8 cellular contexts compared by ENCODE assay signal in genomic region chr9:36995927-36996471, GRCh38. TPM values are rescaled to one million over a fixed set of nuclear protein-coding genes. Genes with fewer than 3 reads are reported as not detected.
A peak's percentile ranks its signal among the peaks of the same experiment; 100 is the strongest.
DNase-seq lines count a peak whose midpoint lies in the region; ATAC-seq and TF ChIP-seq lines count a peak whose summit lies in the region.

No MANE protein-coding gene starts in this region.

- intact Hi-C loops in dorsolateral prefrontal cortex (cut with DNase I): loop anchor here (5.0 to 10.0 kb wide), 2 partner anchors 201 to 266 kb away; no protein-coding TSS in a partner anchor

- H3K9me3 Mint-ChIP-seq in stimulated activated memory B cell treated with anti-CD40 and anti-IgM and Interleukin-4, amounts not matched to agents 10 μg/mL and 1 μg/mL and 100 μg/mL, for 72 hours: peaks cover 5% of the 10 kb centered on the region

- H3K27ac Mint-ChIP-seq in stimulated activated memory B cell treated with anti-CD40 and anti-IgM and Interleukin-4, amounts not matched to agents 10 μg/mL and 1 μg/mL and 100 μg/mL, for 72 hours: peak overlapping the region; percentile 93

- H3K27me3 Mint-ChIP-seq in stimulated activated memory B cell treated with anti-CD40 and anti-IgM and Interleukin-4, amounts not matched to agents 10 μg/mL and 1 μg/mL and 100 μg/mL, for 72 hours: no peaks in the 10 kb centered on the region

- no peak overlapping the region for H3K27ac ChIP-seq in dorsolateral prefrontal cortex

- peak overlapping the region; percentile 67 for H3K4me3 Mint-ChIP-seq in stimulated activated memory B cell treated with anti-CD40 and anti-IgM and Interleukin-4, amounts not matched to agents 10 μg/mL and 1 μg/mL and 100 μg/mL, for 72 hours

- H3K36me3 Mint-ChIP-seq in stimulated activated memory B cell treated with anti-CD40 and anti-IgM and Interleukin-4, amounts not matched to agents 10 μg/mL and 1 μg/mL and 100 μg/mL, for 72 hours: peaks cover 55% of the 10 kb centered on the region

- peak; percentile 26 for ATAC-seq in HG02870 (IDR thresholded peaks at IDR 0.05; ENCODE audit: unreplicated experiment)
- ATAC-seq in stimulated activated memory B cell treated with anti-CD40 and anti-IgM and Interleukin-4, amounts not matched to agents 10 μg/mL and 1 μg/mL and 100 μg/mL, for 72 hours: peak; percentile 54
- ATAC-seq in GM19467 (IDR thresholded peaks at IDR 0.05; ENCODE audit: unreplicated experiment): no peak

- peak in 50 of 56 donors; percentile 16 to 62 (median 40) for TF ChIP-seq CTCF in dorsolateral prefrontal cortex (IDR thresholded peaks at IDR 0.05 in 54 of 56, conservative IDR thresholded peaks at IDR 0.05 in 2 of 56; ENCODE audit: low read depth in 1 of 56, partially characterized antibody in 56 of 56)

- DNase-seq in ELR (ENCODE audit: low read depth) (peak; percentile 75), NCI-H460 (ENCODE audit: extremely low read depth, low read depth) (peak; percentile 32), dorsolateral prefrontal cortex (peak in 4 of 10 donors; percentile 12 to 57 (median 44)), midbrain (lab: John Stamatoyannopoulos, UW) (peak; percentile 43)
- peak; percentile 16 for DNase-seq in activated CD4-positive, alpha-beta T cell treated with anti-CD3 and anti-CD28 coated beads for 1 hour

- peaks cover 0 to 53% (median 21%) of the 10 kb centered on the region in 45 donors for H3K27me3 ChIP-seq in dorsolateral prefrontal cortex

- peak overlapping the region in 1 of 59 donors; percentile 17 for H3K4me3 ChIP-seq in dorsolateral prefrontal cortex

- H3K4me1 Mint-ChIP-seq in stimulated activated memory B cell treated with anti-CD40 and anti-IgM and Interleukin-4, amounts not matched to agents 10 μg/mL and 1 μg/mL and 100 μg/mL, for 72 hours: peaks cover 94% of the 10 kb centered on the region

RNA-seq across cellular contexts. Expression of gene PAX5, which starts 38.1 kb away (rescaled TPM):
- not detected in 2 replicates for total RNA-seq in NCI-H460 (2014; rRNA removed; shearing (Covaris generic))
- polyA plus RNA-seq in NCI-H460 (2014; cell fraction: nucleus; rRNA removed): not detected in 2 replicates
- total RNA-seq in dorsolateral prefrontal cortex: under 1 TPM in 18 of 120 experiments, not detected in 102; 0.04 to 0.98 (median 0.09) TPM
